Comparison of ENCODE assay signal across 27 cellular contexts in genomic region chr5:28750236-28750635, GRCh38.
"Had no signal": no experiment of that assay in that cellular context is flagged by ENCODE, and none has a peak within 500 bp of the region (broad histone marks: within the 10 kb centered on the region; RNA-seq: fewer than 3 reads in every experiment).

No MANE protein-coding gene starts in this region.

- DNase-seq: activated CD4-positive, alpha-beta memory T cell treated with anti-CD3 and anti-CD28 coated beads, Interleukin-2, amount 10 ng/mL, durations not matched to agents 7 days and 5 days; activated CD4-positive, alpha-beta T cell treated with anti-CD3 and anti-CD28 coated beads for 36 hours; activated CD4-positive, alpha-beta T cell treated with anti-CD3 and anti-CD28 coated beads, Interleukin-2, amount 50 U/mL, for 1 hour; activated gamma-delta T cell; activated naive CD4-positive, alpha-beta T cell treated with anti-CD3 and anti-CD28 coated beads for 36 hours; activated naive CD8-positive, alpha-beta T cell treated with anti-CD3 and anti-CD28 coated beads for 36 hours; activated T-cell treated with anti-CD3 and anti-CD28 coated beads for 4 hours; activated T-cell treated with anti-CD3 and anti-CD28 coated beads, Interleukin-2, amount 50 U/mL, for 48 hours; aorta; caudate nucleus; Kasumi-1; KBM-7; NCI-H1105 treated with DMSO at 0.1 percent for 48 hours; NCI-H1436 treated with DMSO at 0.1 percent for 48 hours; NCI-H187; NCI-H510A treated with DMSO at 0.1 percent for 48 hours; NCI-H82; NK-92 treated with Interleukin-12 subunit alpha and Interleukin-12 subunit beta, amount 100 ng/mL, for 24 hours; OCI-M1; Right ventricle myocardium superior; SJCRH30; SK-N-SH; T-helper 1 cell; WERI-Rb-1 had no signal

- H3K27me3 ChIP-seq: SJCRH30 had no signal

- H3K27ac ChIP-seq: RWPE1, SJCRH30, WERI-Rb-1 had no signal

- H3K4me3 ChIP-seq: SJCRH30 had no signal

- ATAC-seq: activated CD4-positive, alpha-beta T cell treated with anti-CD3 and anti-CD28 coated beads for 36 hours; activated T-helper 17 cell treated with anti-CD3 and anti-CD28 coated beads, Interleukin-2, amount 50 U/mL, for 72 hours; Panc1 had no signal
